In genomic region chr10:89490589-89491335, GRCh38 we compare ENCODE assay signal across 23 cellular contexts. TPM values are rescaled to one million over a fixed set of nuclear protein-coding genes. Genes with fewer than 3 reads are reported as not detected.
"Had no signal": no experiment of that assay in that cellular context is flagged by ENCODE, and none has a peak within 500 bp of the region (broad histone marks: within the 10 kb centered on the region; RNA-seq: fewer than 3 reads in every experiment).

No MANE protein-coding gene starts in this region.

- ATAC-seq: activated CD8-positive, alpha-beta T cell treated with anti-CD3 and anti-CD28 coated beads, Interleukin-2, amount 10 ng/mL, durations not matched to agents 7 days and 5 days; activated naive CD4-positive, alpha-beta T cell treated with anti-CD3 and anti-CD28 coated beads, Interleukin-2, amount 50 U/mL, for 72 hours; activated T-cell treated with anti-CD3 and anti-CD28 coated beads, Interleukin-2, amount 50 U/mL, for 72 hours; stimulated activated memory B cell treated with anti-CD40 and anti-IgM and Interleukin-4, amounts not matched to agents 10 μg/mL and 1 μg/mL and 100 μg/mL, for 72 hours had no signal

- H3K36me3 Mint-ChIP-seq: activated naive CD4-positive, alpha-beta T cell treated with anti-CD3 and anti-CD28 coated beads, Interleukin-2, amount 50 U/mL, for 72 hours; brain; immature natural killer cell; memory B cell; stimulated activated memory B cell treated with anti-CD40 and anti-IgM and Interleukin-4, amounts not matched to agents 10 μg/mL and 1 μg/mL and 100 μg/mL, for 72 hours had no signal

- H3K27me3 ChIP-seq: esophagus squamous epithelium, ovary, thyroid gland had no signal

- H3K4me3 Mint-ChIP-seq: activated B cell treated with CpG ODN at 0.5 μM for 24 hours; activated CD8-positive, alpha-beta T cell treated with anti-CD3 and anti-CD28 coated beads, Interleukin-2, amount 10 ng/mL, durations not matched to agents 7 days and 5 days; activated T-cell treated with anti-CD3 and anti-CD28 coated beads, Interleukin-2, amount 50 U/mL, for 72 hours; brain; immature natural killer cell; memory B cell; stimulated activated memory B cell treated with anti-CD40 and anti-IgM and Interleukin-4, amounts not matched to agents 10 μg/mL and 1 μg/mL and 100 μg/mL, for 72 hours had no signal

- H3K36me3 ChIP-seq: esophagus squamous epithelium, ovary, thyroid gland had no signal

- DNase-seq: activated B cell treated with CpG ODN at 0.5 μM for 24 hours; activated CD4-positive, alpha-beta T cell treated with anti-CD3 and anti-CD28 coated beads for 48 hours; activated CD8-positive, alpha-beta memory T cell treated with anti-CD3 and anti-CD28 coated beads, Interleukin-2, amount 50 U/mL, for 4 hours; activated CD8-positive, alpha-beta T cell treated with anti-CD3 and anti-CD28 coated beads, Interleukin-2, amount 10 ng/mL, durations not matched to agents 7 days and 5 days; activated gamma-delta T cell; activated T-cell treated with anti-CD3 and anti-CD28 coated beads, Interleukin-2, amount 50 U/mL, for 72 hours; amniotic stem cell; central memory CD4-positive, alpha-beta T cell; cortex of kidney; effector CD4-positive, alpha-beta T cell; esophagus squamous epithelium; foreskin fibroblast; glutamatergic neuron; immature natural killer cell; ovary; stimulated activated CD4-positive, alpha-beta T cell treated with anti-CD3 and anti-CD28 coated beads, Interleukin-2, amount 100 ng/mL, for 48 hours; SW 1271; thyroid gland had no signal

- H3K27ac Mint-ChIP-seq: activated B cell treated with CpG ODN at 0.5 μM for 24 hours; activated CD8-positive, alpha-beta T cell treated with anti-CD3 and anti-CD28 coated beads, Interleukin-2, amount 10 ng/mL, durations not matched to agents 7 days and 5 days; activated naive CD4-positive, alpha-beta T cell treated with anti-CD3 and anti-CD28 coated beads, Interleukin-2, amount 50 U/mL, for 72 hours; activated T-cell treated with anti-CD3 and anti-CD28 coated beads, Interleukin-2, amount 50 U/mL, for 72 hours; immature natural killer cell; memory B cell; stimulated activated memory B cell treated with anti-CD40 and anti-IgM and Interleukin-4, amounts not matched to agents 10 μg/mL and 1 μg/mL and 100 μg/mL, for 72 hours had no signal

- H3K4me3 ChIP-seq: esophagus squamous epithelium, ovary, thyroid gland had no signal

- H3K4me1 ChIP-seq: thyroid gland had no signal

- H3K4me1 Mint-ChIP-seq: immature natural killer cell; memory B cell; stimulated activated memory B cell treated with anti-CD40 and anti-IgM and Interleukin-4, amounts not matched to agents 10 μg/mL and 1 μg/mL and 100 μg/mL, for 72 hours had no signal

- H3K9me3 ChIP-seq: esophagus squamous epithelium, ovary, thyroid gland had no signal

- H3K27ac ChIP-seq: esophagus squamous epithelium, ovary, thyroid gland had no signal

- H3K9me3 Mint-ChIP-seq: activated B cell treated with CpG ODN at 0.5 μM for 24 hours; activated naive CD4-positive, alpha-beta T cell treated with anti-CD3 and anti-CD28 coated beads, Interleukin-2, amount 50 U/mL, for 72 hours; activated T-cell treated with anti-CD3 and anti-CD28 coated beads, Interleukin-2, amount 50 U/mL, for 72 hours; immature natural killer cell; memory B cell; stimulated activated memory B cell treated with anti-CD40 and anti-IgM and Interleukin-4, amounts not matched to agents 10 μg/mL and 1 μg/mL and 100 μg/mL, for 72 hours had no signal

RNA-seq across cellular contexts. Expression of gene SLC16A12, which starts 44.6 kb away (rescaled TPM):
- total RNA-seq: activated B cell treated with CpG ODN at 0.5 μM for 24 hours; activated CD8-positive, alpha-beta T cell treated with anti-CD3 and anti-CD28 coated beads, Interleukin-2, amount 10 ng/mL, durations not matched to agents 7 days and 5 days; activated naive CD4-positive, alpha-beta T cell treated with anti-CD3 and anti-CD28 coated beads, Interleukin-2, amount 50 U/mL, for 72 hours; activated T-cell treated with anti-CD3 and anti-CD28 coated beads, Interleukin-2, amount 50 U/mL, for 72 hours; endothelial cell of umbilical vein had no signal
